ENCODE assay signal across 8 cellular contexts in the genomic region with DNA sequence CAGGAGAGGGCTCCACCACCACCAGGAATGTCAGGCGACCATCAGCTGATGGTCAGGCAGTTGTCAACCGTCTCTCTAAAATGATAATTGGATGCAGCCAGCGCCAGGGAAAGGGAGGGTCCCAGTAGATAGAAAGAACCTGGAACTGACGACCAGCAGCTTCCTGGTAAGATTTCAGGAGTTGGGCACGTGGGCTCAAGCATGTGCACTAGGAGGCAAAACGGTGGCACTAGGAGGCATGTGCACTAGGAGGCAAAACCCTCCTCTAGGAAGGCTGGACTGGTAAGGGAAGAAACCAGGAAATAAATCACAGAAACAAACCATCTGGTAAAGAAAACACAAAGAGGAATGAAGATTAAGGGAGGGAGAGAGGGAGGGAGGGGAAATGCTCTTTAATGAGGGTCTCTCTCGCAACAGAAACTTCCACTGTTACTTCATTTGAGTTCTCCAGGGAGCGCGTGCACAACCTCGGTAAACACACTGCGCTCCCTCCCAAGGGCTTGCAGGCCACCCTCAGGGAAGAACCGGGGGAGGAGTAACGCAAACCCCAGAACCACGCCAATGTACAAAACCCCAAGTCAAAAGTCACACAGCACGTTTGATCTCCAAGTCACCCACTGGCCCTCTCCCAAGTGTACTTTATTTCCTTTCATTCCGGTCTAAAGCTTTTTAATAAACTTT.
DNase-seq lines count a peak whose midpoint lies in the region; ATAC-seq, FAIRE-seq and TF ChIP-seq lines count a peak whose summit lies in the region.

No MANE protein-coding gene starts in this region.

- H3K4me1 ChIP-seq in ACC112 (ENCODE audit: control insufficient read depth, insufficient read depth, low read length, unreplicated experiment) = peaks cover 25% of the 10 kb centered on the region
- peaks cover 34% of the 10 kb centered on the region for H3K4me1 ChIP-seq in foreskin keratinocyte

- H3K27ac ChIP-seq in ACC112 (ENCODE audit: low read depth, low read length) = peak overlapping the region; percentile 63
- H3K27ac ChIP-seq in foreskin keratinocyte = no peak overlapping the region

- H3K9me3 Mint-ChIP-seq in endothelial cell (ENCODE audit: unreplicated experiment) = no peaks in the 10 kb centered on the region
- H3K9me3 Mint-ChIP-seq in natural killer cell = no peaks in the 10 kb centered on the region

- H3K27me3 ChIP-seq in ACC112 (ENCODE audit: insufficient read depth, low read length) = no peaks in the 10 kb centered on the region
- no peaks in the 10 kb centered on the region for H3K27me3 ChIP-seq in foreskin keratinocyte

- peak overlapping the region; percentile 30; the same call in 1 of the 2 replicates for H3K4me3 ChIP-seq in ACC112 (ENCODE audit: low read depth, low read length)

- H2AFZ ChIP-seq in ACC112 (ENCODE audit: low read length, unreplicated experiment) = no peak overlapping the region

- H3K27ac Mint-ChIP-seq in endothelial cell (ENCODE audit: unreplicated experiment) (peak overlapping the region; percentile 89), natural killer cell (peak overlapping the region; percentile 75 to 90)

- H3K79me2 ChIP-seq in ACC112 (ENCODE audit: control insufficient read depth, insufficient read depth, low read length, unreplicated experiment) = no peaks in the 10 kb centered on the region

- H3K27me3 Mint-ChIP-seq in endothelial cell (ENCODE audit: unreplicated experiment) (peaks cover 13% of the 10 kb centered on the region), natural killer cell (ENCODE audit: low read depth in 2 of 2) (no peaks in the 10 kb centered on the region)

- FAIRE-seq in urothelium cell line (lab: Jason Lieb, UNC) = no peak

- H3K4me1 Mint-ChIP-seq in endothelial cell (ENCODE audit: unreplicated experiment) = peaks cover 83% of the 10 kb centered on the region
- peaks cover 24 to 42% of the 10 kb centered on the region in 2 donors for H3K4me1 Mint-ChIP-seq in natural killer cell

- ATAC-seq in natural killer cell (no peak), GM19395 (IDR thresholded peaks at IDR 0.05; ENCODE audit: unreplicated experiment) (no peak), HG03439 (IDR thresholded peaks at IDR 0.05; ENCODE audit: unreplicated experiment) (no peak), foreskin keratinocyte (no peak)

- H3K36me3 ChIP-seq in ACC112 (ENCODE audit: insufficient read depth, low read length) = no peaks in the 10 kb centered on the region

- intact Hi-C loops in natural killer cell (cut with micrococcal nuclease) = loop anchor here (5.0 kb wide), 1 partner anchor 48 kb away; no protein-coding TSS in a partner anchor

- no peak for TF ChIP-seq CTCF in endothelial cell (IDR thresholded peaks at IDR 0.05; ENCODE audit: unreplicated experiment)
- TF ChIP-seq CTCF in natural killer cell (IDR thresholded peaks at IDR 0.05) = no peak
- no peak for TF ChIP-seq CTCF in foreskin keratinocyte (conservative IDR thresholded peaks at IDR 0.05)

- H3K36me3 Mint-ChIP-seq in endothelial cell (ENCODE audit: low read depth, unreplicated experiment) (peaks cover 5% of the 10 kb centered on the region), natural killer cell (no peaks in the 10 kb centered on the region)

- H3K4me3 Mint-ChIP-seq in endothelial cell (ENCODE audit: unreplicated experiment) = no peak overlapping the region
- H3K4me3 Mint-ChIP-seq in natural killer cell = peak overlapping the region; percentile 45

- peak; percentile 76 for DNase-seq in M059J (ENCODE audit: low read depth)
- no peak for DNase-seq in endothelial cell (ENCODE audit: low spot score)
- DNase-seq in natural killer cell = no peak
- DNase-seq in urothelium cell line (ENCODE audit: low spot score) = no peak
- no peak for DNase-seq in foreskin keratinocyte
